16 cellular contexts compared by ENCODE assay signal in the genomic region with DNA sequence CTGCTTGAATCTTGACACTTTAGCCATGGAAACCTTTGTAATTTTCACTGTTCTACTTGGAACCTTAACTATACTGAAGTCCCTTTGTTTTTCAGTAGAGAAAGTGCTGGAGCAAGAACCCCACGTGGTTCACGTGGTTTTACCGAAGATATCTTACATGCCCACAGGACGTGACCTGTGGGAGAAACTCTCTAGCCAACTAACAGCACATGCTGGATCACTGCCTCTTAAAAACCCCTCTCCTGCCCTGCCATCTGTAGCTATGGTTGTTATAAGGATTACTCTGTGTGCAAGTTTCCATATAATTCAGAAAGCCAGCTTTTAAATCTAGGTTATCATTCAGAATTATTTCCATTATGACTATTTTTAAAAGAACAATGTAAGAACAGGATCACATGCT. TPM values are rescaled to one million over a fixed set of nuclear protein-coding genes. Genes with fewer than 3 reads are reported as not detected.
DNase-seq lines count a peak whose midpoint lies in the region; ATAC-seq and TF ChIP-seq lines count a peak whose summit lies in the region.
"Had no signal": no experiment of that assay in that cellular context is flagged by ENCODE, and none has a peak within 500 bp of the region (broad histone marks: within the 10 kb centered on the region; RNA-seq: fewer than 3 reads in every experiment).

No MANE protein-coding gene starts in this region.

- H4K91ac ChIP-seq in neuronal stem cell (ENCODE audit: low read depth, low read length, poor library complexity) = no peak overlapping the region

- H2BK120ac ChIP-seq in neuronal stem cell (ENCODE audit: low read depth, low read length) = no peak overlapping the region

- H3K9ac ChIP-seq in neuronal stem cell (ENCODE audit: low read depth, low read length, poor library complexity) = no peak overlapping the region
- H3K9ac ChIP-seq: BLaER1 treated with 17β-estradiol and CSF1 and Interleukin-3, amounts not matched to agents 10 nM and 100 nM had no signal

- H3K27ac ChIP-seq in neuronal stem cell (replicated peaks; ENCODE audit: low read length) = no peak overlapping the region
- no peak overlapping the region for H3K27ac ChIP-seq in tibial artery
- H3K27ac ChIP-seq: BLaER1 treated with 17β-estradiol and CSF1 and Interleukin-3, amounts not matched to agents 10 nM and 100 nM had no signal

- intact Hi-C loops in tibial artery (cut with DNase I; ENCODE audit: low total_unique reads) = no loop called here

- no peak overlapping the region for H2BK5ac ChIP-seq in neuronal stem cell (ENCODE audit: low read length)

- H3K23ac ChIP-seq in neuronal stem cell (ENCODE audit: low read depth, low read length, poor library complexity) = no peak overlapping the region

- H3K36me3 ChIP-seq in neuronal stem cell (replicated peaks in 1 of 2; ENCODE audit: control insufficient read depth in 2 of 2, insufficient read depth in 2 of 2, low read length in 2 of 2) (no peaks in the 10 kb centered on the region), tibial artery (no peaks in the 10 kb centered on the region)
- H3K36me3 ChIP-seq: BLaER1 treated with 17β-estradiol and CSF1 and Interleukin-3, amounts not matched to agents 10 nM and 100 nM had no signal

- no peak for TF ChIP-seq CTCF in tibial artery (IDR thresholded peaks at IDR 0.05)

- H3K79me1 ChIP-seq in neuronal stem cell (ENCODE audit: low read depth, low read length) = no peaks in the 10 kb centered on the region

- H3K4me3 ChIP-seq in neuronal stem cell (ENCODE audit: low read length in 2 of 2) = no peak overlapping the region
- no peak overlapping the region for H3K4me3 ChIP-seq in tibial artery
- H3K4me3 ChIP-seq: BLaER1 treated with 17β-estradiol and CSF1 and Interleukin-3, amounts not matched to agents 10 nM and 100 nM had no signal

- H2BK15ac ChIP-seq in neuronal stem cell (ENCODE audit: low read length) = no peak overlapping the region

- H3K4me2 ChIP-seq in neuronal stem cell (ENCODE audit: insufficient read depth, low read length, poor library complexity, severe bottlenecking) = no peak overlapping the region
- H3K4me2 ChIP-seq: BLaER1 treated with 17β-estradiol and CSF1 and Interleukin-3, amounts not matched to agents 10 nM and 100 nM had no signal

- H3K14ac ChIP-seq in neuronal stem cell (ENCODE audit: low read length) = no peak overlapping the region

- H3K27me3 ChIP-seq in neuronal stem cell (ENCODE audit: control insufficient read depth in 3 of 3, insufficient read depth in 3 of 3, low read depth in 1 of 3, low read length in 3 of 3) = no peaks in the 10 kb centered on the region
- H3K27me3 ChIP-seq in tibial artery = no peaks in the 10 kb centered on the region

- no peaks in the 10 kb centered on the region for H3K4me1 ChIP-seq in neuronal stem cell (ENCODE audit: control insufficient read depth in 2 of 2, insufficient read depth in 1 of 2, low read depth in 1 of 2, low read length in 2 of 2)
- H3K4me1 ChIP-seq in tibial artery = peaks cover 0 to 6% (median 0%) of the 10 kb centered on the region in 4 donors
- H3K4me1 ChIP-seq: BLaER1 treated with 17β-estradiol and CSF1 and Interleukin-3, amounts not matched to agents 10 nM and 100 nM had no signal

- no peak overlapping the region for H2AK5ac ChIP-seq in neuronal stem cell (ENCODE audit: low read depth, low read length)

- H2BK12ac ChIP-seq in neuronal stem cell (ENCODE audit: low read length) = no peak overlapping the region

- WGBS in neuronal stem cell (ENCODE audit: extremely low coverage in 2 of 2, insufficient read length in 2 of 2, insufficient replicate concordance in 1 of 2), 2 donors = no CpG with 5 or more reads among the region's 4 CpGs

- H3K18ac ChIP-seq in neuronal stem cell (ENCODE audit: low read length) = no peak overlapping the region

- DNase-seq in H4 (ENCODE audit: low spot score) (peak; percentile 1), MV-4-11 (lab: John Stamatoyannopoulos, UW) (peak; percentile 3), amniotic epithelial cell (ENCODE audit: low read depth) (peak; percentile 17), iris pigment epithelial cell (ENCODE audit: low read depth) (peak; percentile 2), neuronal stem cell (ENCODE audit: low spot score) (no peak), tibial artery (no peak)
- no peak for DNase-seq in activated T-cell treated with anti-CD3 and anti-CD28 coated beads, Interleukin-2, amount 50 U/mL, for 1 hour
- DNase-seq: ACHN; CD4-positive, CD25-positive, alpha-beta regulatory T cell; DMS53; GF-D8; HCEC 1CT had no signal

- no peak for ATAC-seq in HG02885 (IDR thresholded peaks at IDR 0.05; ENCODE audit: poor library complexity, unreplicated experiment)

- no peak overlapping the region for H2AFZ ChIP-seq in neuronal stem cell (ENCODE audit: low read length)

- no peak overlapping the region for H3K4ac ChIP-seq in neuronal stem cell (ENCODE audit: low read length)

- H3K9me3 ChIP-seq in neuronal stem cell (replicated peaks in 1 of 2; ENCODE audit: control insufficient read depth in 2 of 2, insufficient read depth in 1 of 2, low read depth in 1 of 2, low read length in 2 of 2) (no peaks in the 10 kb centered on the region), tibial artery (no peaks in the 10 kb centered on the region)
- H3K9me3 ChIP-seq: BLaER1 treated with 17β-estradiol and CSF1 and Interleukin-3, amounts not matched to agents 10 nM and 100 nM had no signal

- H4K8ac ChIP-seq in neuronal stem cell (ENCODE audit: low read depth, low read length) = no peak overlapping the region

RNA-seq across cellular contexts. Expression of a gene that starts 30.2 kb away (rescaled TPM):
- 65.9 and 74.7 TPM in 2 replicates for total RNA-seq in H4 (2014; rRNA removed; shearing (Covaris generic))
- not detected for polyA plus RNA-seq in neuronal stem cell (2013, experiment 1 of 2)
- not detected for polyA plus RNA-seq in neuronal stem cell (2013, experiment 2 of 2)
- total RNA-seq: A172; CD4-positive, CD25-positive, alpha-beta regulatory T cell; H1 had no signal
- polyA plus RNA-seq: CD4-positive, CD25-positive, alpha-beta regulatory T cell; H1 had no signal

Comparison
In these comparisons a context has a peak if more than half of its experiments do, and no peak if none do; other contexts are left out.
1. DNase-seq: peak in H4 (single experiment), MV-4-11 (single experiment), amniotic epithelial cell (single experiment) and iris pigment epithelial cell (single experiment); none in neuronal stem cell (single experiment), tibial artery (0 of 2) and activated T-cell treated with anti-CD3 and anti-CD28 coated beads, Interleukin-2, amount 50 U/mL, for 1 hour (single experiment).